8 cellular contexts compared by ENCODE assay signal in genomic region chr11:72227316-72228228, GRCh38.
A peak's percentile ranks its signal among the peaks of the same experiment; 100 is the strongest.
DNase-seq lines count a peak whose midpoint lies in the region; FAIRE-seq and TF ChIP-seq lines count a peak whose summit lies in the region.
"Had no signal": no experiment of that assay in that cellular context is flagged by ENCODE, and none has a peak within 500 bp of the region (broad histone marks: within the 10 kb centered on the region; RNA-seq: fewer than 3 reads in every experiment).

No MANE protein-coding gene starts in this region.

- no peak overlapping the region for H3K27ac ChIP-seq in coronary artery

- H3K4me3 ChIP-seq in coronary artery = no peak overlapping the region
- H3K4me3 ChIP-seq: GM12878 had no signal

- CTCF ChIA-PET in GM10248 (lab: Yijun Ruan, JAX) = interaction anchor here (1.0 to 5.8 kb wide), 3 partner anchors 10 to 203 kb away, joined by 3 to 36 read pairs (median 4); no protein-coding TSS in a partner anchor

- POLR2A ChIA-PET in GM10248 (lab: Yijun Ruan, JAX) = no interaction called here

- FAIRE-seq in D721Med (lab: Jason Lieb, UNC) = no peak
- FAIRE-seq: GM12878 had no signal

- TF ChIP-seq CTCF in GM10248 (IDR thresholded peaks at IDR 0.05; ENCODE audit: control extremely low read depth, extremely low read depth, low read depth, missing control alignments) = no peak
- no peak for TF ChIP-seq CTCF in coronary artery (IDR thresholded peaks at IDR 0.05)
- TF ChIP-seq CTCF in D721Med (IDR thresholded peaks at IDR 0.05; ENCODE audit: insufficient read depth, missing control alignments) = no peak

- DNase-seq in GM10248 (ENCODE audit: extremely low spot score) (peak; percentile 6), NCI-H187 treated with DMSO at 0.1 percent for 48 hours (lab: John Stamatoyannopoulos, UW) (peak; percentile 57), coronary artery (ENCODE audit: low spot score) (peak; percentile 64), putamen (ENCODE audit: low spot score) (peak; percentile 38), D721Med (ENCODE audit: insufficient read length, low spot score) (no peak), NCI-H524 (lab: John Stamatoyannopoulos, UW) (no peak)
- DNase-seq in activated CD4-positive, alpha-beta T cell treated with anti-CD3 and anti-CD28 coated beads, Interleukin-2, amount 50 U/mL, for 4 hours = no peak

Comparison
In these comparisons a context has a peak if more than half of its experiments do, and no peak if none do; other contexts are left out.
1. DNase-seq: peak in GM10248 (single experiment), NCI-H187 treated with DMSO at 0.1 percent for 48 hours (single experiment), coronary artery (single experiment) and putamen (single experiment); none in D721Med (single experiment), NCI-H524 (0 of 2) and activated CD4-positive, alpha-beta T cell treated with anti-CD3 and anti-CD28 coated beads, Interleukin-2, amount 50 U/mL, for 4 hours (0 of 2).